5 cellular contexts compared by ENCODE assay signal in the genomic region with DNA sequence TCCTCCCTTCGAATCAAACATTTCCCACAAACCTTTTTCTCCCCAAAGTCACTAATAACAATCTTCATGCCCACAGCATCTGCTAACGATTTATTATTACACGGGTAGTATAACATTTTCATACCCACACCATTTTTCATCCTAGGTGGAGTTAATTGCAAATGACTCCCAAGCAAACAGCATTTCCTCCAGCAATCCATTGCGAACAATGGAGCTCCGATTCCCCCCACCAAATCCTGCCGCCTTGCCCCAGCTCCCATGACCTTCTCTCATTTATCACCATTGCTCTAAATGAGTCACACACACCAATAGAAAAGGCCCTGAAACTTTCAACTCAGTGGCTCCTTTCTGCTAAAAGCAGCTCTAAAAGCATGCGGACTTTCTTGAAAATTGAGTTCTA.
"Had no signal": no experiment of that assay in that cellular context is flagged by ENCODE, and none has a peak within 500 bp of the region (broad histone marks: within the 10 kb centered on the region; RNA-seq: fewer than 3 reads in every experiment).

No MANE protein-coding gene starts in this region.

- ATAC-seq: GM23338, HepG2 had no signal

- H3K4me3 ChIP-seq: GM23338 had no signal

- DNase-seq: H9, HCEC 1CT had no signal

- H3K27ac ChIP-seq: HL-60 had no signal
